20 cellular contexts compared by ENCODE assay signal in the genomic region with DNA sequence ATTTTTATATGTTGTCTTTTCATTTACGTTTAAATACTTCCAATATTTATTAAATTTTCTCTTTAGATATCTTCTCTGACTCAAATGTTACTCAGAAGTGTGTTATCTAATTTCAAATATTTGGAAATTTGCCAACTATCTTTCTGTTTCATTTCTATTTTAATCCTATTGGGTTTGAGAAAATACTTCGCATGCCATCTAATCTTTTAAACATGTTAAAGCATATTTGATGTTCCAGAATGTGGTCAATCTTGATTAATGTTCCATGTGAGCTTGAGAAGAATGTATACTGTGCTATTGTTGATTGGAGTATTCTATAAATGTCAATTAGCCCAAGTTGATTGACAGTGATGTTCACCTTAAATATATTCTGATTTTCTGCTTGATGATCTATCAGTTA. TPM values are rescaled to one million over a fixed set of nuclear protein-coding genes. Genes with fewer than 3 reads are reported as not detected.
"Had no signal": no experiment of that assay in that cellular context is flagged by ENCODE, and none has a peak within 500 bp of the region (broad histone marks: within the 10 kb centered on the region; RNA-seq: fewer than 3 reads in every experiment).

No MANE protein-coding gene starts in this region.

- DNase-seq: activated CD4-positive, alpha-beta T cell treated with anti-CD3 and anti-CD28 coated beads, Interleukin-2, amount 50 U/mL, for 4 hours; activated CD4-positive, CD25-positive, alpha-beta regulatory T cell treated with anti-CD3 and anti-CD28 coated beads, Interleukin-2, amount 50 U/mL, for 72 hours; activated CD8-positive, alpha-beta memory T cell treated with anti-CD3 and anti-CD28 coated beads, Interleukin-2, amount 10 ng/mL, durations not matched to agents 7 days and 5 days; activated effector memory CD4-positive, alpha-beta T cell treated with anti-CD3 and anti-CD28 coated beads, Interleukin-2, amount 50 U/mL, for 16 hours; activated T-cell treated with anti-CD3 and anti-CD28 coated beads, Interleukin-2, amount 50 U/mL, for 4 hours; amygdala; colonic mucosa; effector memory CD4-positive, alpha-beta T cell; mucosa of descending colon; psoas muscle; sigmoid colon; stimulated activated CD4-positive, alpha-beta T cell treated with anti-CD3 and anti-CD28 coated beads, Interleukin-2, amount 100 ng/mL, for 48 hours; stimulated activated CD8-positive, alpha-beta memory T cell treated with anti-CD3 and anti-CD28 coated beads, Interleukin-4, amount 100 ng/mL, for 48 hours; stimulated activated naive CD8-positive, alpha-beta T cell treated with anti-CD3 and anti-CD28 coated beads, Interleukin-15, amount 100 ng/mL, for 72 hours; T-helper 9 cell; testis; upper lobe of right lung had no signal

- H3K36me3 Mint-ChIP-seq: activated CD8-positive, alpha-beta memory T cell treated with anti-CD3 and anti-CD28 coated beads, Interleukin-2, amount 10 ng/mL, durations not matched to agents 7 days and 5 days; activated naive CD4-positive, alpha-beta T cell treated with anti-CD3 and anti-CD28 coated beads, Interleukin-2, amount 50 U/mL, for 72 hours had no signal

- H3K27ac ChIP-seq: cardiac muscle cell, colonic mucosa, psoas muscle, sigmoid colon, testis, upper lobe of right lung had no signal

- H3K27ac Mint-ChIP-seq: activated CD8-positive, alpha-beta memory T cell treated with anti-CD3 and anti-CD28 coated beads, Interleukin-2, amount 10 ng/mL, durations not matched to agents 7 days and 5 days; activated naive CD4-positive, alpha-beta T cell treated with anti-CD3 and anti-CD28 coated beads, Interleukin-2, amount 50 U/mL, for 72 hours; nephron; stimulated activated naive CD8-positive, alpha-beta T cell treated with anti-CD3 and anti-CD28 coated beads, Interleukin-15, amount 100 ng/mL, for 72 hours had no signal

- H3K27me3 Mint-ChIP-seq: activated CD8-positive, alpha-beta memory T cell treated with anti-CD3 and anti-CD28 coated beads, Interleukin-2, amount 10 ng/mL, durations not matched to agents 7 days and 5 days; stimulated activated naive CD8-positive, alpha-beta T cell treated with anti-CD3 and anti-CD28 coated beads, Interleukin-15, amount 100 ng/mL, for 72 hours had no signal

- H3K36me3 ChIP-seq: cardiac muscle cell, colonic mucosa, sigmoid colon, upper lobe of right lung had no signal

- H3K4me3 Mint-ChIP-seq: activated CD8-positive, alpha-beta memory T cell treated with anti-CD3 and anti-CD28 coated beads, Interleukin-2, amount 10 ng/mL, durations not matched to agents 7 days and 5 days; activated T-cell treated with anti-CD3 and anti-CD28 coated beads, Interleukin-2, amount 50 U/mL, for 4 hours; nephron; stimulated activated naive CD8-positive, alpha-beta T cell treated with anti-CD3 and anti-CD28 coated beads, Interleukin-15, amount 100 ng/mL, for 72 hours had no signal

- H3K4me1 Mint-ChIP-seq: activated CD8-positive, alpha-beta memory T cell treated with anti-CD3 and anti-CD28 coated beads, Interleukin-2, amount 10 ng/mL, durations not matched to agents 7 days and 5 days; stimulated activated naive CD8-positive, alpha-beta T cell treated with anti-CD3 and anti-CD28 coated beads, Interleukin-15, amount 100 ng/mL, for 72 hours had no signal

- H3K4me3 ChIP-seq: cardiac muscle cell, colonic mucosa, mucosa of descending colon, psoas muscle, sigmoid colon, testis, upper lobe of right lung had no signal

- H3K9me3 ChIP-seq: colonic mucosa, mucosa of descending colon, psoas muscle, sigmoid colon, testis, upper lobe of right lung had no signal

- H3K27me3 ChIP-seq: cardiac muscle cell, colonic mucosa, sigmoid colon, testis, upper lobe of right lung had no signal

- ATAC-seq: activated CD8-positive, alpha-beta memory T cell treated with anti-CD3 and anti-CD28 coated beads, Interleukin-2, amount 10 ng/mL, durations not matched to agents 7 days and 5 days; activated naive CD4-positive, alpha-beta T cell treated with anti-CD3 and anti-CD28 coated beads, Interleukin-2, amount 50 U/mL, for 72 hours; activated T-cell treated with anti-CD3 and anti-CD28 coated beads, Interleukin-2, amount 50 U/mL, for 4 hours; mucosa of descending colon; psoas muscle; stimulated activated naive CD8-positive, alpha-beta T cell treated with anti-CD3 and anti-CD28 coated beads, Interleukin-15, amount 100 ng/mL, for 72 hours; upper lobe of right lung had no signal

- H3K4me1 ChIP-seq: colonic mucosa, psoas muscle, sigmoid colon, testis, upper lobe of right lung had no signal

RNA-seq across cellular contexts. Expression of a gene that starts 11.9 kb away (rescaled TPM):
- total RNA-seq: activated CD8-positive, alpha-beta memory T cell treated with anti-CD3 and anti-CD28 coated beads, Interleukin-2, amount 10 ng/mL, durations not matched to agents 7 days and 5 days; activated naive CD4-positive, alpha-beta T cell treated with anti-CD3 and anti-CD28 coated beads, Interleukin-2, amount 50 U/mL, for 72 hours had no signal
